17 cellular contexts compared by ENCODE assay signal in genomic region chr7:49346200-49346899, GRCh38.
DNase-seq lines count a peak whose midpoint lies in the region; TF ChIP-seq lines count a peak whose summit lies in the region.
"Had no signal": no experiment of that assay in that cellular context is flagged by ENCODE, and none has a peak within 500 bp of the region (broad histone marks: within the 10 kb centered on the region; RNA-seq: fewer than 3 reads in every experiment).

No MANE protein-coding gene starts in this region.

- TF ChIP-seq CTCF in fibroblast of the aortic adventitia (IDR thresholded peaks at IDR 0.05; ENCODE audit: insufficient read depth, low read length) (no peak), glutamatergic neuron (IDR thresholded peaks at IDR 0.05; ENCODE audit: partially characterized antibody, unreplicated experiment) (no peak)

- no peaks in the 10 kb centered on the region for H3K36me3 Mint-ChIP-seq in glutamatergic neuron (ENCODE audit: unreplicated experiment)
- H3K36me3 Mint-ChIP-seq: CD8-positive, alpha-beta T cell had no signal

- no peak overlapping the region for H3K27ac Mint-ChIP-seq in glutamatergic neuron (ENCODE audit: unreplicated experiment)
- H3K27ac Mint-ChIP-seq: CD8-positive, alpha-beta T cell had no signal

- H3K27me3 Mint-ChIP-seq in glutamatergic neuron (ENCODE audit: unreplicated experiment) = no peaks in the 10 kb centered on the region

- H3K4me3 ChIP-seq in fibroblast of the aortic adventitia (ENCODE audit: low read depth, low read length) = no peak overlapping the region
- H3K4me3 ChIP-seq: HAP-1, PC-9 had no signal

- H3K4me1 Mint-ChIP-seq in glutamatergic neuron (ENCODE audit: low read depth, unreplicated experiment) = no peaks in the 10 kb centered on the region

- no peaks in the 10 kb centered on the region for H3K9me3 Mint-ChIP-seq in glutamatergic neuron (ENCODE audit: unreplicated experiment)

- DNase-seq in G401 (ENCODE audit: low spot score) (peak; percentile 95), NCI-H774 (lab: John Stamatoyannopoulos, UW) (peak; percentile 3), fibroblast of the aortic adventitia (ENCODE audit: low read depth) (peak; percentile 6), pons (ENCODE audit: low spot score) (peak; percentile 24), glutamatergic neuron (no peak)
- DNase-seq in stimulated activated CD8-positive, alpha-beta memory T cell treated with anti-CD3 and anti-CD28 coated beads, Interleukin-4, amount 100 ng/mL, for 48 hours = no peak
- no peak for DNase-seq in stimulated activated CD4-positive, alpha-beta T cell treated with anti-CD3 and anti-CD28 coated beads, Interleukin-2, amount 100 ng/mL, for 24 hours
- DNase-seq: BE2C; CD8-positive, alpha-beta T cell; IMR-90; Kasumi-1; NCI-H1417 treated with DMSO at 0.1 percent for 48 hours; NCI-H2029; NCI-H526; PC-9; SK-N-SH had no signal

- H3K4me3 Mint-ChIP-seq in glutamatergic neuron (ENCODE audit: unreplicated experiment) = no peak overlapping the region
- H3K4me3 Mint-ChIP-seq: CD8-positive, alpha-beta T cell had no signal

- in situ Hi-C loops in G401 (cut with HindIII; ENCODE audit: low sequenced_read_pairs) = no loop called here

Comparison
In these comparisons a context has a peak if more than half of its experiments do, and no peak if none do; other contexts are left out.
1. DNase-seq: peak in G401 (single experiment), NCI-H774 (single experiment), fibroblast of the aortic adventitia (single experiment) and pons (single experiment); none in glutamatergic neuron (single experiment), stimulated activated CD8-positive, alpha-beta memory T cell treated with anti-CD3 and anti-CD28 coated beads, Interleukin-4, amount 100 ng/mL, for 48 hours (single experiment) and stimulated activated CD4-positive, alpha-beta T cell treated with anti-CD3 and anti-CD28 coated beads, Interleukin-2, amount 100 ng/mL, for 24 hours (0 of 2).